ENCODE assay signal across 15 cellular contexts in the genomic region with DNA sequence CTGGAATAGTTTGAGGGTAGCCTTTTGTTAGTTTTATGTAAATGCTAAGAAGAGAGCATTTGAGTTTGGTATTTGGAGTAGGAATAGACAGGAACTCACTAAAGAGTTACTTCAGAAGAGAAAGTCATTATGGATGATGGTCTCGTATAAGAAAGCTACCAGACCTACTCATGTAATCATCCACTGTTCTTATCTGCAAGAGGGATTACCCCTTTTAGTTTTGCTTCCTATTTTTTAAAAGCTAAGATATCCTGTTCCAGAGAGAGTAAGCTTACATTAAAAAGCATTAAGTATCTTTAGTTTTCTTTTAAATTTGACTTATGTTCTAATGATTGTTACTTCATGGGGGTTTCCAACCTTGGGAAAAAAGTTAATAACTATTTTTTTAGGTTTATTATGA. TPM values are rescaled to one million over a fixed set of nuclear protein-coding genes. Genes with fewer than 3 reads are reported as not detected.
DNase-seq lines count a peak whose midpoint lies in the region; ATAC-seq, FAIRE-seq and TF ChIP-seq lines count a peak whose summit lies in the region.
"Had no signal": no experiment of that assay in that cellular context is flagged by ENCODE, and none has a peak within 500 bp of the region (broad histone marks: within the 10 kb centered on the region; RNA-seq: fewer than 3 reads in every experiment).

No MANE protein-coding gene starts in this region.

- no peaks in the 10 kb centered on the region for H3K9me3 Mint-ChIP-seq in CD8-positive, alpha-beta T cell
- H3K9me3 Mint-ChIP-seq: naive thymus-derived CD8-positive, alpha-beta T cell had no signal

- H3K9me3 ChIP-seq in T-helper 17 cell (ENCODE audit: control insufficient read depth, low read length, poor library complexity, severe bottlenecking), result no peaks in the 10 kb centered on the region
- no peaks in the 10 kb centered on the region for H3K9me3 ChIP-seq in CD8-positive, alpha-beta T cell (ENCODE audit: low read length)
- H3K9me3 ChIP-seq: esophagus squamous epithelium, HAP-1, Peyer's patch had no signal

- peak; percentile 51 for FAIRE-seq in GM12892 (lab: Jason Lieb, UNC)

- no peak for DNase-seq in GM12892 (ENCODE audit: insufficient read length)
- peak; percentile 46 for DNase-seq in GM20000 (ENCODE audit: low spot score)
- DNase-seq in T-helper 17 cell, result no peak
- no peak for DNase-seq in mesendoderm
- DNase-seq in CD8-positive, alpha-beta T cell, result no peak
- DNase-seq in GM03348 (ENCODE audit: low spot score), result no peak
- DNase-seq: activated T-cell treated with anti-CD3 and anti-CD28 coated beads, Interleukin-2, amount 50 U/mL, for 48 hours; esophagus squamous epithelium; GF-D8; naive thymus-derived CD8-positive, alpha-beta T cell; NCI-H1930; Peyer's patch had no signal

- ATAC-seq in HG03103 (IDR thresholded peaks at IDR 0.05; ENCODE audit: low read depth, unreplicated experiment) (peak; percentile 56), T-helper 17 cell (peak; percentile 48), HG02763 (IDR thresholded peaks at IDR 0.05; ENCODE audit: unreplicated experiment) (no peak)
- ATAC-seq in CD8-positive, alpha-beta T cell, result no peak
- ATAC-seq: naive thymus-derived CD8-positive, alpha-beta T cell had no signal

- WGBS in mesendoderm (ENCODE audit: extremely low coverage, insufficient coverage, low lambda C conversion rate), result no CpG with 5 or more reads among the region's 1 CpG

- H2BK15ac ChIP-seq in mesendoderm (replicated peaks; ENCODE audit: low read depth), result no peak overlapping the region

- POLR2A ChIA-PET in CD8-positive, alpha-beta T cell (lab: Charles Lee), result interaction anchor here (0.6 kb wide), 1 partner anchor 12 kb away, joined by 3 read pairs; no protein-coding TSS in a partner anchor

- TF ChIP-seq POLR2A in GM12892 (IDR thresholded peaks at IDR 0.05; ENCODE audit: low read depth, low read length), result no peak

- TF ChIP-seq CTCF in GM20000 (IDR thresholded peaks at IDR 0.05; ENCODE audit: extremely low read depth, missing control alignments), result no peak
- no peak for TF ChIP-seq CTCF in CD8-positive, alpha-beta T cell (IDR thresholded peaks at IDR 0.05)

- no peak overlapping the region for H3K4me2 ChIP-seq in mesendoderm (ENCODE audit: low read length)

- no peak overlapping the region for H3K27ac ChIP-seq in mesendoderm (ENCODE audit: low read depth, low read length)
- H3K27ac ChIP-seq in CD8-positive, alpha-beta T cell (ENCODE audit: low read depth, low read length), result no peak overlapping the region
- H3K27ac ChIP-seq: esophagus squamous epithelium, Peyer's patch had no signal

- no peaks in the 10 kb centered on the region for H3K79me1 ChIP-seq in mesendoderm (ENCODE audit: low read length)

- intact Hi-C loops in CD8-positive, alpha-beta T cell (cut with DNase I, micrococcal nuclease), result loop anchor here in 1 of 2 experiments (10.0 kb wide), 1 partner anchor 1187 kb away; no protein-coding TSS in a partner anchor

- H3K27me3 ChIP-seq in mesendoderm (ENCODE audit: insufficient read depth, low read length, poor library complexity), result no peaks in the 10 kb centered on the region
- H3K27me3 ChIP-seq in CD8-positive, alpha-beta T cell (ENCODE audit: insufficient read depth, low read length), result no peaks in the 10 kb centered on the region
- H3K27me3 ChIP-seq: esophagus squamous epithelium, Peyer's patch had no signal

- H3K4me3 Mint-ChIP-seq in T-helper 17 cell, result no peak overlapping the region
- no peak overlapping the region for H3K4me3 Mint-ChIP-seq in CD8-positive, alpha-beta T cell
- H3K4me3 Mint-ChIP-seq: naive thymus-derived CD8-positive, alpha-beta T cell had no signal

- H3K18ac ChIP-seq in mesendoderm (ENCODE audit: low read length), result no peak overlapping the region

- H2BK120ac ChIP-seq in mesendoderm (ENCODE audit: low read depth, low read length), result no peak overlapping the region

- H4K8ac ChIP-seq in mesendoderm (ENCODE audit: low read depth, low read length), result no peak overlapping the region

- no peak overlapping the region for H3K23ac ChIP-seq in mesendoderm (ENCODE audit: low read length)

- H2AK5ac ChIP-seq in mesendoderm (ENCODE audit: low read length), result no peak overlapping the region

- CTCF ChIA-PET in CD8-positive, alpha-beta T cell (lab: Charles Lee), result interaction anchor here (0.6 to 0.8 kb wide), 2 partner anchors 27 to 66 kb away, joined by 3 read pairs; a partner anchor contains a TSS

- no peaks in the 10 kb centered on the region for H3K79me2 ChIP-seq in mesendoderm (ENCODE audit: control insufficient read depth, insufficient read depth, low read length)

- no peak overlapping the region for H3K9ac ChIP-seq in mesendoderm (ENCODE audit: low read length)

- H4K5ac ChIP-seq in mesendoderm (ENCODE audit: low read length), result no peak overlapping the region

- H3K27me3 Mint-ChIP-seq in T-helper 17 cell, result peaks cover 7% of the 10 kb centered on the region
- H3K27me3 Mint-ChIP-seq in CD8-positive, alpha-beta T cell (ENCODE audit: low read depth), result peaks cover 2% of the 10 kb centered on the region

- no peak overlapping the region for H3K4me3 ChIP-seq in mesendoderm (ENCODE audit: low read length)
- H3K4me3 ChIP-seq in CD8-positive, alpha-beta T cell (ENCODE audit: low read depth, low read length), result no peak overlapping the region
- H3K4me3 ChIP-seq: esophagus squamous epithelium, HAP-1, Peyer's patch had no signal

- H2BK5ac ChIP-seq in mesendoderm (ENCODE audit: low read length), result no peak overlapping the region

- H3K27ac Mint-ChIP-seq in T-helper 17 cell, result no peak overlapping the region
- H3K27ac Mint-ChIP-seq in CD8-positive, alpha-beta T cell, result no peak overlapping the region
- H3K27ac Mint-ChIP-seq: naive thymus-derived CD8-positive, alpha-beta T cell had no signal

- no peaks in the 10 kb centered on the region for H3K4me1 ChIP-seq in mesendoderm (ENCODE audit: control insufficient read depth, low read depth, low read length)
- no peaks in the 10 kb centered on the region for H3K4me1 ChIP-seq in CD8-positive, alpha-beta T cell (ENCODE audit: insufficient read depth, low read length)
- H3K4me1 ChIP-seq: esophagus squamous epithelium, HAP-1 had no signal

- H3K4me1 Mint-ChIP-seq in T-helper 17 cell, result peaks cover 22% of the 10 kb centered on the region
- no peaks in the 10 kb centered on the region for H3K4me1 Mint-ChIP-seq in CD8-positive, alpha-beta T cell (ENCODE audit: low read depth)

- H3K36me3 Mint-ChIP-seq in T-helper 17 cell (ENCODE audit: low read depth), result no peaks in the 10 kb centered on the region
- no peaks in the 10 kb centered on the region for H3K36me3 Mint-ChIP-seq in CD8-positive, alpha-beta T cell
- H3K36me3 Mint-ChIP-seq: naive thymus-derived CD8-positive, alpha-beta T cell had no signal

- H3K56ac ChIP-seq in mesendoderm (ENCODE audit: low read length), result no peak overlapping the region

- no peaks in the 10 kb centered on the region for H3K36me3 ChIP-seq in mesendoderm (ENCODE audit: control insufficient read depth, insufficient read depth, low read length)
- no peaks in the 10 kb centered on the region for H3K36me3 ChIP-seq in CD8-positive, alpha-beta T cell (ENCODE audit: insufficient read depth, low read length)
- H3K36me3 ChIP-seq: esophagus squamous epithelium, HAP-1, Peyer's patch had no signal

- H3K4ac ChIP-seq in mesendoderm (ENCODE audit: low read depth, low read length), result no peak overlapping the region

RNA-seq across cellular contexts. Expression of a gene that starts 12.5 kb away (rescaled TPM):
- polyA plus RNA-seq in GM12892 (2012; ENCODE audit: missing spikeins), result not detected
- not detected for total RNA-seq in T-helper 17 cell
- polyA plus RNA-seq in mesendoderm (2013, experiment 1 of 2), result 0.18 TPM
- 0.20 TPM for polyA plus RNA-seq in mesendoderm (2013, experiment 2 of 2)
- total RNA-seq in CD8-positive, alpha-beta T cell, result not detected
- total RNA-seq: naive thymus-derived CD8-positive, alpha-beta T cell had no signal
- polyA plus RNA-seq: naive thymus-derived CD8-positive, alpha-beta T cell had no signal

RNA-seq across cellular contexts. Expression of a gene that starts 26.1 kb away (rescaled TPM):
- polyA plus RNA-seq in GM12892 (2012; ENCODE audit: missing spikeins), result not detected
- not detected for total RNA-seq in T-helper 17 cell
- polyA plus RNA-seq in mesendoderm (2013, experiment 1 of 2), result 0.10 TPM
- polyA plus RNA-seq in mesendoderm (2013, experiment 2 of 2), result 0.07 TPM
- not detected for total RNA-seq in CD8-positive, alpha-beta T cell
- total RNA-seq: naive thymus-derived CD8-positive, alpha-beta T cell; Peyer's patch had no signal
- polyA plus RNA-seq: naive thymus-derived CD8-positive, alpha-beta T cell had no signal

RNA-seq across cellular contexts. Expression of a gene that starts 38.7 kb away (rescaled TPM):
- 30.0 TPM for polyA plus RNA-seq in GM12892 (2012; ENCODE audit: missing spikeins)
- not detected for total RNA-seq in T-helper 17 cell
- not detected for polyA plus RNA-seq in mesendoderm (2013, experiment 1 of 2)
- polyA plus RNA-seq in mesendoderm (2013, experiment 2 of 2), result not detected
- total RNA-seq in CD8-positive, alpha-beta T cell, result not detected
- total RNA-seq: naive thymus-derived CD8-positive, alpha-beta T cell had no signal
- polyA plus RNA-seq: naive thymus-derived CD8-positive, alpha-beta T cell had no signal

RNA-seq across cellular contexts. Expression of a gene that starts 54.7 kb away (rescaled TPM):
- polyA plus RNA-seq in GM12892 (2012; ENCODE audit: missing spikeins), result 0.64 TPM
- total RNA-seq in T-helper 17 cell, result not detected
- polyA plus RNA-seq in mesendoderm (2013, experiment 1 of 2), result 0.01 TPM
- polyA plus RNA-seq in mesendoderm (2013, experiment 2 of 2), result not detected
- not detected for total RNA-seq in CD8-positive, alpha-beta T cell
- total RNA-seq: naive thymus-derived CD8-positive, alpha-beta T cell had no signal
- polyA plus RNA-seq: naive thymus-derived CD8-positive, alpha-beta T cell had no signal

Comparison
In these comparisons a context has a peak if more than half of its experiments do, and no peak if none do; other contexts are left out.
1. ATAC-seq: peak in HG03103 (single experiment) and T-helper 17 cell (single experiment); none in CD8-positive, alpha-beta T cell (single experiment) and HG02763 (single experiment).